In the genomic region with DNA sequence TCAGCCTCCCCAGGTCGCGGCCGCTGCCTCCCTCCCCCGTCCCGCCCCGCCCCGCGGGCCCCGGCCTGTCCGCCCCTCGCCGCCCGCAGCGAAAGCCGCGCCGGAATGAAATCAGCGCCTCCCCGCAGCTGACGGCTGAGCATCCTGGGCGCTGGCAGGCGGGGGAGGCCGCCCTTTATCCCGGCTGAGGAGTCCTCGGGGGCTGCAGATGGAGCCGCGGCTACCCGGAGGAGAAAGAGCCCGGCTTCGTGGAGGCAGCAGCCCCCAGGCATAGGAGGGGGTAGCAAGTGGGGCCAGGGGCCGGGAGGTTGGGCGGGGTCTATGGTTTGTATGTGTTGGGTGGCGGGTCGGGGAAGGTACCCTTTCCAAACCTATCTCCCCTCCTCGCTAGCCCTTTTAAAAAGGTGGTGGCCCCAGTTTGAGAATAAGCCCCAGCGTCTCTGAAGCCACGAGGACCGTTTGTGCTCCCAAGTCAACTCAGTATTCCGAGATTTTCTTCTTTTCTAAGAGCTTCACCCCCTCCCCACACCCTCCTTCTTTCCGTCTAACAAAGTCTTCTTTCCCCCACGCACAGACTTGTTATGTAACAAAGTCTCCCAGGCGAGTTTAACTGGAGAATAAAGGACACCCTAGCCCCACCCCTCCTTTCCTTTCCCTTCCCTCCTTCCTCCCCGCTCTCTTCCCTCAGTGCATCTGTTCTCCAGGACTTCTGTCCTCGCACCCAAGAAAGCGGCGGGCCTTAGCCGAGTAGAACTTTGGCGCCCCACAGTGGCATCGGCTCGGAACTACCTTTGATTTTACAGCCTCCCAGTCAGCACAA, we compare ENCODE assay signal across 8 cellular contexts. TPM values are rescaled to one million over a fixed set of nuclear protein-coding genes. Genes with fewer than 3 reads are reported as not detected.
DNase-seq lines count a peak whose midpoint lies in the region; ATAC-seq and TF ChIP-seq lines count a peak whose summit lies in the region.

No MANE protein-coding gene starts in this region.

- H3K9ac ChIP-seq in adipocyte (ENCODE audit: low read length), result no peak overlapping the region

- no peaks in the 10 kb centered on the region for H3K36me3 Mint-ChIP-seq in HFFc6 (ENCODE audit: low read depth)

- H3K27ac ChIP-seq in cardiac muscle cell, result no peak overlapping the region

- H3K4me1 Mint-ChIP-seq in HFFc6 (ENCODE audit: low read depth), result peaks cover 13% of the 10 kb centered on the region

- peaks cover 10% of the 10 kb centered on the region for H3K4me1 ChIP-seq in adipocyte (ENCODE audit: control insufficient read depth, insufficient read depth, low read length)
- peaks cover 13% of the 10 kb centered on the region for H3K4me1 ChIP-seq in cardiac muscle cell (ENCODE audit: low read depth)

- H3K9me3 ChIP-seq in adipocyte (ENCODE audit: control insufficient read depth, low read length), result no peaks in the 10 kb centered on the region
- H3K9me3 ChIP-seq in cardiac muscle cell (ENCODE audit: low read depth), result no peaks in the 10 kb centered on the region

- H3K27me3 Mint-ChIP-seq in HFFc6 (ENCODE audit: insufficient read depth), result peaks cover 44% of the 10 kb centered on the region

- no peaks in the 10 kb centered on the region for H3K9me3 Mint-ChIP-seq in HFFc6

- no peaks in the 10 kb centered on the region for H3K36me3 ChIP-seq in adipocyte (ENCODE audit: control insufficient read depth, insufficient read depth, low read length, severe bottlenecking)
- no peaks in the 10 kb centered on the region for H3K36me3 ChIP-seq in cardiac muscle cell

- TF ChIP-seq CTCF in GM12864 (IDR thresholded peaks at IDR 0.05; ENCODE audit: low read depth, low read length, missing control alignments) (peak; percentile 87), HFFc6 (IDR thresholded peaks at IDR 0.05) (peak; percentile 90), cardiac muscle cell (IDR thresholded peaks at IDR 0.05; ENCODE audit: low read depth, low read length) (peak; percentile 89)

- H3K4me3 Mint-ChIP-seq in HFFc6, result peak overlapping the region; percentile 79

- no peak overlapping the region for H3K27ac Mint-ChIP-seq in HFFc6

- ATAC-seq in SK-N-SH treated with all-trans-retinoic acid at 6 μM for 48 hours, result peak; percentile 93

- H3K4me3 ChIP-seq in GM12864 (ENCODE audit: low read depth, low read length) (no peak overlapping the region), adipocyte (ENCODE audit: low read length) (no peak overlapping the region), cardiac muscle cell (peak overlapping the region; percentile 29)

- intact Hi-C loops in posterior cingulate gyrus (cut with DNase I), result loop anchor here (2.0 to 10.0 kb wide), 4 partner anchors 272 to 1321 kb away; no protein-coding TSS in a partner anchor

- peak; percentile 22 for DNase-seq in GM12864 (ENCODE audit: low read depth)
- DNase-seq in HFFc6, result peak; percentile 66
- peak; percentile 68 for DNase-seq in NAMALWA (ENCODE audit: low spot score)
- DNase-seq in adipocyte (ENCODE audit: low read depth), result peak; percentile 90
- DNase-seq in cardiac muscle cell (ENCODE audit: low read depth in 1 of 2, low spot score in 1 of 2), result peak; percentile 86 to 87
- peak; percentile 85 to 98 (median 92) for DNase-seq in posterior cingulate gyrus
- DNase-seq in GM19240 (ENCODE audit: insufficient read length, low spot score), result no peak

- H3K27me3 ChIP-seq in adipocyte (replicated peaks; ENCODE audit: control insufficient read depth, insufficient read depth, low read length), result peaks cover 81% of the 10 kb centered on the region
- H3K27me3 ChIP-seq in cardiac muscle cell, result peaks cover 83% of the 10 kb centered on the region

TF ChIP-seq in SK-N-SH treated with all-trans-retinoic acid at 6 μM for 48 hours, 23 proteins besides CTCF, POLR2A, EP300 and RAD21:
- peak; percentile 49; the same call in 1 of the 2 replicates for TF ChIP-seq TCF4 (CRISPR knock-in tag; IDR thresholded peaks at IDR 0.05; ENCODE audit: borderline replicate concordance)
- no peak for TF ChIP-seq BACH2 (CRISPR knock-in tag; IDR thresholded peaks at IDR 0.05; ENCODE audit: borderline replicate concordance)
- TF ChIP-seq ISL1 (CRISPR knock-in tag; IDR thresholded peaks at IDR 0.05), result no peak
- no peak for TF ChIP-seq CREB5 (CRISPR knock-in tag; IDR thresholded peaks at IDR 0.05; ENCODE audit: low read depth)

RNA-seq across cellular contexts. Expression of gene POU3F2, which starts 11.0 kb away (rescaled TPM):
- under 1 TPM in 2 of 6 experiments, not detected in 4; 0.02 TPM for total RNA-seq in HFFc6 (2021; fragmentation: NEBNext Ultra II Directional; extraction: Animal tissue kit (Norgen Biotek cat#: 25700))
- total RNA-seq in cardiac muscle cell, result 0.48 and 1.3 TPM in 2 replicates
- polyA plus RNA-seq in cardiac muscle cell, result 0.12 and 0.32 TPM in 2 replicates
